In genomic region chr2:129876576-129876975, GRCh38 we compare ENCODE assay signal across 8 cellular contexts.
DNase-seq lines count a peak whose midpoint lies in the region; ATAC-seq, FAIRE-seq and TF ChIP-seq lines count a peak whose summit lies in the region.

No MANE protein-coding gene starts in this region.

- no peaks in the 10 kb centered on the region for H3K9me3 Mint-ChIP-seq in T-helper 2 cell treated with Interferon-gamma antibody and Interleukin-4, amounts not matched to agents 5 μg/mL and 100 μg/mL, for 36 hours
- peaks cover 0 to 6% of the 10 kb centered on the region in 2 donors for H3K9me3 Mint-ChIP-seq in activated naive CD4-positive, alpha-beta T cell treated with anti-CD3 and anti-CD28 coated beads, Interleukin-2, amount 50 U/mL, for 72 hours

- H3K4me1 Mint-ChIP-seq in T-helper 2 cell treated with Interferon-gamma antibody and Interleukin-4, amounts not matched to agents 5 μg/mL and 100 μg/mL, for 36 hours (ENCODE audit: low read depth): peaks cover 5% of the 10 kb centered on the region

- no peaks in the 10 kb centered on the region for H3K36me3 ChIP-seq in kidney (ENCODE audit: control insufficient read depth in 1 of 2, insufficient read depth in 2 of 2, low read length in 2 of 2)
- H3K36me3 ChIP-seq in suprapubic skin: no peaks in the 10 kb centered on the region

- H3K36me3 Mint-ChIP-seq in T-helper 2 cell treated with Interferon-gamma antibody and Interleukin-4, amounts not matched to agents 5 μg/mL and 100 μg/mL, for 36 hours (ENCODE audit: low read depth): no peaks in the 10 kb centered on the region
- no peaks in the 10 kb centered on the region for H3K36me3 Mint-ChIP-seq in activated naive CD4-positive, alpha-beta T cell treated with anti-CD3 and anti-CD28 coated beads, Interleukin-2, amount 50 U/mL, for 72 hours

- no peak for TF ChIP-seq EP300 in suprapubic skin (IDR thresholded peaks at IDR 0.05)

- H3K27me3 ChIP-seq in suprapubic skin: no peaks in the 10 kb centered on the region

- no peak for DNase-seq in T-helper 2 cell treated with Interferon-gamma antibody and Interleukin-4, amounts not matched to agents 5 μg/mL and 100 μg/mL, for 36 hours (ENCODE audit: low spot score)
- DNase-seq in T-helper 2 cell (no peak), kidney (peak; percentile 40), suprapubic skin (ENCODE audit: low spot score in 2 of 2) (no peak), NCI-H82 (lab: John Stamatoyannopoulos, UW) (no peak), erythroblast (lab: John Stamatoyannopoulos, UW) (no peak)
- no peak for DNase-seq in activated naive CD4-positive, alpha-beta T cell treated with anti-CD3 and anti-CD28 coated beads, Interleukin-2, amount 50 U/mL, for 72 hours (ENCODE audit: low spot score in 2 of 2)

- H3K27ac ChIP-seq in kidney (ENCODE audit: low read depth in 2 of 2, low read length in 2 of 2) (no peak overlapping the region), suprapubic skin (no peak overlapping the region)

- TF ChIP-seq POLR2A in suprapubic skin (IDR thresholded peaks at IDR 0.05): no peak
- TF ChIP-seq POLR2A in erythroblast (IDR thresholded peaks at IDR 0.05; ENCODE audit: low read length): no peak

- peak overlapping the region; percentile 92 for H3K4me3 Mint-ChIP-seq in T-helper 2 cell treated with Interferon-gamma antibody and Interleukin-4, amounts not matched to agents 5 μg/mL and 100 μg/mL, for 36 hours

- TF ChIP-seq CTCF in kidney (IDR thresholded peaks at IDR 0.05; ENCODE audit: borderline replicate concordance, extremely low read depth, insufficient read depth) (no peak), suprapubic skin (IDR thresholded peaks at IDR 0.05) (no peak)

- WGBS in suprapubic skin: 42% methylated on average over 6 of the region's 6 CpGs

- no peak overlapping the region for H3K27ac Mint-ChIP-seq in T-helper 2 cell treated with Interferon-gamma antibody and Interleukin-4, amounts not matched to agents 5 μg/mL and 100 μg/mL, for 36 hours
- H3K27ac Mint-ChIP-seq in activated naive CD4-positive, alpha-beta T cell treated with anti-CD3 and anti-CD28 coated beads, Interleukin-2, amount 50 U/mL, for 72 hours: peak overlapping the region; percentile 83 to 96

- H3K4me3 ChIP-seq in kidney (ENCODE audit: low read length in 2 of 2): peak overlapping the region; percentile 97
- H3K4me3 ChIP-seq in suprapubic skin: peak overlapping the region; percentile 67

- H3K4me1 ChIP-seq in kidney (ENCODE audit: control insufficient read depth in 1 of 2, insufficient read depth in 1 of 2, low read depth in 1 of 2, low read length in 2 of 2) (peaks cover 3 to 7% of the 10 kb centered on the region in 2 donors), suprapubic skin (peaks cover 13% of the 10 kb centered on the region)

- intact Hi-C loops in kidney (cut with DNase I): no loop called here

- H3K9ac ChIP-seq in kidney (ENCODE audit: low read length in 2 of 2): peak overlapping the region in 1 of 2 donors; percentile 77

- H3K9me3 ChIP-seq in kidney (ENCODE audit: control insufficient read depth in 1 of 2, low read length in 2 of 2): no peaks in the 10 kb centered on the region
- no peaks in the 10 kb centered on the region for H3K9me3 ChIP-seq in suprapubic skin

- ATAC-seq in activated naive CD4-positive, alpha-beta T cell treated with anti-CD3 and anti-CD28 coated beads, Interleukin-2, amount 50 U/mL, for 72 hours: no peak
- ATAC-seq in GM18867 (IDR thresholded peaks at IDR 0.05; ENCODE audit: unreplicated experiment): no peak

- H3K27me3 Mint-ChIP-seq in T-helper 2 cell treated with Interferon-gamma antibody and Interleukin-4, amounts not matched to agents 5 μg/mL and 100 μg/mL, for 36 hours (ENCODE audit: low read depth): peaks cover 3% of the 10 kb centered on the region

- FAIRE-seq in kidney (lab: Jason Lieb, UNC): no peak
